Comparison of ENCODE assay signal across 20 cellular contexts in genomic region chr14:50601405-50601804, GRCh38. TPM values are rescaled to one million over a fixed set of nuclear protein-coding genes. Genes with fewer than 3 reads are reported as not detected.
DNase-seq lines count a peak whose midpoint lies in the region; ATAC-seq and TF ChIP-seq lines count a peak whose summit lies in the region.
"Had no signal": no experiment of that assay in that cellular context is flagged by ENCODE, and none has a peak within 500 bp of the region (broad histone marks: within the 10 kb centered on the region; RNA-seq: fewer than 3 reads in every experiment).

No MANE protein-coding gene starts in this region.

- intact Hi-C loops in CD4-positive, alpha-beta T cell (cut with DNase I, micrococcal nuclease) = loop anchor here (2.0 to 5.0 kb wide), 3 partner anchors 111 to 259 kb away; no protein-coding TSS in a partner anchor
- intact Hi-C loops in activated CD4-positive, alpha-beta T cell treated with anti-CD3 and anti-CD28 coated beads for 36 hours (cut with DNase I, micrococcal nuclease) = loop anchor here in 1 of 2 experiments (5.0 kb wide), 1 partner anchor 261 kb away; no protein-coding TSS in a partner anchor

- DNase-seq in A172 (ENCODE audit: low spot score) (peak; percentile 25), HT1080 (ENCODE audit: low read depth) (peak; percentile 21), amniotic epithelial cell (ENCODE audit: low read depth) (peak; percentile 27), fibroblast of villous mesenchyme (ENCODE audit: low read depth) (peak; percentile 60)
- DNase-seq in CD4-positive, alpha-beta T cell = no peak
- DNase-seq in stimulated activated naive B cell treated with anti-CD40 and anti-IgM and Interleukin-4, amounts not matched to agents 10 μg/mL and 1 μg/mL and 100 μg/mL, for 72 hours = no peak
- no peak for DNase-seq in activated CD4-positive, alpha-beta T cell treated with anti-CD3 and anti-CD28 coated beads for 36 hours
- DNase-seq: activated CD4-positive, alpha-beta T cell treated with anti-CD3 and anti-CD28 coated beads, Interleukin-2, amount 50 U/mL, for 1 hour; activated CD8-positive, alpha-beta memory T cell treated with anti-CD3 and anti-CD28 coated beads, Interleukin-2, amount 50 U/mL, for 4 hours; Calu3; NCI-H1694 treated with DMSO at 0.1 percent for 48 hours; NCI-H345; retina; Right ventricle myocardium superior; T-helper 1 cell; upper lobe of right lung had no signal

- ATAC-seq in CD4-positive, alpha-beta T cell (ENCODE audit: poor library complexity) = no peak
- ATAC-seq in GM18858 (IDR thresholded peaks at IDR 0.05; ENCODE audit: unreplicated experiment) = no peak
- no peak for ATAC-seq in stimulated activated naive B cell treated with anti-CD40 and anti-IgM and Interleukin-4, amounts not matched to agents 10 μg/mL and 1 μg/mL and 100 μg/mL, for 72 hours (replicated peaks)
- no peak for ATAC-seq in activated CD4-positive, alpha-beta T cell treated with anti-CD3 and anti-CD28 coated beads for 36 hours

- CTCF ChIA-PET in CD4-positive, alpha-beta T cell (lab: Charles Lee) = no interaction called here
- CTCF ChIA-PET in activated CD4-positive, alpha-beta T cell treated with anti-CD3 and anti-CD28 coated beads for 36 hours (lab: Charles Lee) = interaction anchor here (0.5 to 2.9 kb wide), 13 partner anchors 9 to 259 kb away, joined by 3 to 26 read pairs (median 3); no protein-coding TSS in a partner anchor

- H3K9me3 Mint-ChIP-seq in CD4-positive, alpha-beta T cell = no peaks in the 10 kb centered on the region
- H3K9me3 Mint-ChIP-seq in stimulated activated naive B cell treated with anti-CD40 and anti-IgM and Interleukin-4, amounts not matched to agents 10 μg/mL and 1 μg/mL and 100 μg/mL, for 72 hours = no peaks in the 10 kb centered on the region
- no peaks in the 10 kb centered on the region for H3K9me3 Mint-ChIP-seq in activated CD4-positive, alpha-beta T cell treated with anti-CD3 and anti-CD28 coated beads for 36 hours (ENCODE audit: low read depth)
- H3K9me3 Mint-ChIP-seq: activated T-helper 2 cell treated with anti-CD3 and anti-CD28 coated beads, Interferon-gamma antibody, Interleukin-2, Interleukin-4, amounts not matched to agents 10 μg/mL and 5 μg/mL and 100 μg/mL, durations not matched to agents 14 hours and 24 hours and 36 hours; dendritic cell treated with granulocyte-macrophage colony-stimulating factor and Interleukin-4, amounts not matched to agents 40 ng/mL and 50 ng/mL, for 4 days had no signal

- no peaks in the 10 kb centered on the region for H3K36me3 Mint-ChIP-seq in CD4-positive, alpha-beta T cell (ENCODE audit: low read depth)
- no peaks in the 10 kb centered on the region for H3K36me3 Mint-ChIP-seq in stimulated activated naive B cell treated with anti-CD40 and anti-IgM and Interleukin-4, amounts not matched to agents 10 μg/mL and 1 μg/mL and 100 μg/mL, for 72 hours
- H3K36me3 Mint-ChIP-seq in activated CD4-positive, alpha-beta T cell treated with anti-CD3 and anti-CD28 coated beads for 36 hours (ENCODE audit: low read depth) = no peaks in the 10 kb centered on the region

- no peaks in the 10 kb centered on the region for H3K4me1 Mint-ChIP-seq in CD4-positive, alpha-beta T cell (ENCODE audit: low read depth)
- no peaks in the 10 kb centered on the region for H3K4me1 Mint-ChIP-seq in stimulated activated naive B cell treated with anti-CD40 and anti-IgM and Interleukin-4, amounts not matched to agents 10 μg/mL and 1 μg/mL and 100 μg/mL, for 72 hours
- H3K4me1 Mint-ChIP-seq in activated CD4-positive, alpha-beta T cell treated with anti-CD3 and anti-CD28 coated beads for 36 hours = no peaks in the 10 kb centered on the region

- no peak overlapping the region for H3K4me3 Mint-ChIP-seq in CD4-positive, alpha-beta T cell
- H3K4me3 Mint-ChIP-seq in stimulated activated naive B cell treated with anti-CD40 and anti-IgM and Interleukin-4, amounts not matched to agents 10 μg/mL and 1 μg/mL and 100 μg/mL, for 72 hours = no peak overlapping the region
- no peak overlapping the region for H3K4me3 Mint-ChIP-seq in activated CD4-positive, alpha-beta T cell treated with anti-CD3 and anti-CD28 coated beads for 36 hours
- H3K4me3 Mint-ChIP-seq: dendritic cell treated with granulocyte-macrophage colony-stimulating factor and Interleukin-4, amounts not matched to agents 40 ng/mL and 50 ng/mL, for 4 days had no signal

- H3K27ac ChIP-seq in CD4-positive, alpha-beta T cell (ENCODE audit: low read depth, low read length) = no peak overlapping the region
- H3K27ac ChIP-seq: BLaER1, upper lobe of right lung had no signal

- no peak overlapping the region for H3K4me3 ChIP-seq in fibroblast of villous mesenchyme (ENCODE audit: low read depth, low read length)
- H3K4me3 ChIP-seq: BLaER1, upper lobe of right lung had no signal

- H3K27me3 Mint-ChIP-seq in CD4-positive, alpha-beta T cell = no peaks in the 10 kb centered on the region
- no peaks in the 10 kb centered on the region for H3K27me3 Mint-ChIP-seq in stimulated activated naive B cell treated with anti-CD40 and anti-IgM and Interleukin-4, amounts not matched to agents 10 μg/mL and 1 μg/mL and 100 μg/mL, for 72 hours
- no peaks in the 10 kb centered on the region for H3K27me3 Mint-ChIP-seq in activated CD4-positive, alpha-beta T cell treated with anti-CD3 and anti-CD28 coated beads for 36 hours
- H3K27me3 Mint-ChIP-seq: dendritic cell treated with granulocyte-macrophage colony-stimulating factor and Interleukin-4, amounts not matched to agents 40 ng/mL and 50 ng/mL, for 4 days had no signal

- POLR2A ChIA-PET in CD4-positive, alpha-beta T cell (lab: Charles Lee) = interaction anchor here (0.6 to 1.8 kb wide), 2 partner anchors 155 to 259 kb away, joined by 3 to 6 read pairs; no protein-coding TSS in a partner anchor
- POLR2A ChIA-PET in activated CD4-positive, alpha-beta T cell treated with anti-CD3 and anti-CD28 coated beads for 36 hours (lab: Charles Lee) = no interaction called here

- no peak for TF ChIP-seq CTCF in fibroblast of villous mesenchyme (IDR thresholded peaks at IDR 0.05; ENCODE audit: insufficient read depth, low read depth, low read length)
- TF ChIP-seq CTCF in CD4-positive, alpha-beta T cell (IDR thresholded peaks at IDR 0.05) = no peak

- H3K27me3 ChIP-seq in CD4-positive, alpha-beta T cell (ENCODE audit: control insufficient read depth, insufficient read depth, low read length) = no peaks in the 10 kb centered on the region
- H3K27me3 ChIP-seq: BLaER1, upper lobe of right lung had no signal

- no peaks in the 10 kb centered on the region for H3K9me3 ChIP-seq in CD4-positive, alpha-beta T cell (ENCODE audit: control insufficient read depth, low read length)
- H3K9me3 ChIP-seq: BLaER1, upper lobe of right lung had no signal

- H3K27ac Mint-ChIP-seq in CD4-positive, alpha-beta T cell = no peak overlapping the region
- H3K27ac Mint-ChIP-seq in stimulated activated naive B cell treated with anti-CD40 and anti-IgM and Interleukin-4, amounts not matched to agents 10 μg/mL and 1 μg/mL and 100 μg/mL, for 72 hours = no peak overlapping the region
- no peak overlapping the region for H3K27ac Mint-ChIP-seq in activated CD4-positive, alpha-beta T cell treated with anti-CD3 and anti-CD28 coated beads for 36 hours
- H3K27ac Mint-ChIP-seq: activated T-helper 2 cell treated with anti-CD3 and anti-CD28 coated beads, Interferon-gamma antibody, Interleukin-2, Interleukin-4, amounts not matched to agents 10 μg/mL and 5 μg/mL and 100 μg/mL, durations not matched to agents 14 hours and 24 hours and 36 hours; dendritic cell treated with granulocyte-macrophage colony-stimulating factor and Interleukin-4, amounts not matched to agents 40 ng/mL and 50 ng/mL, for 4 days had no signal

RNA-seq across cellular contexts. Expression of gene ATL1, which starts 41.5 kb away (rescaled TPM):
- 14.0 and 15.8 TPM in 2 replicates for total RNA-seq in A172 (2014; rRNA removed; shearing (Covaris generic))
- total RNA-seq in HT1080 (2014; rRNA removed; shearing (Covaris generic)) = 0.48 and 0.70 TPM in 2 replicates
- polyA plus RNA-seq in HT1080 (2015; cell fraction: cytosol; rRNA removed) = 0.50 and 1.6 TPM in 2 replicates
- 0.34 and 0.87 TPM in 2 replicates for polyA plus RNA-seq in HT1080 (2015; cell fraction: nucleus; rRNA removed)
- 2.6 and 6.9 TPM in 2 replicates for total RNA-seq in fibroblast of villous mesenchyme
- 1 to 10 TPM; 1.2 TPM for total RNA-seq in CD4-positive, alpha-beta T cell
- total RNA-seq in activated CD4-positive, alpha-beta T cell treated with anti-CD3 and anti-CD28 coated beads for 36 hours = under 1 TPM; 0.82 to 0.91 TPM

Comparison
In these comparisons a context has a peak if more than half of its experiments do, and no peak if none do; other contexts are left out.
1. DNase-seq: peak in A172 (single experiment), HT1080 (single experiment), amniotic epithelial cell (single experiment) and fibroblast of villous mesenchyme (single experiment); none in CD4-positive, alpha-beta T cell (0 of 10), stimulated activated naive B cell treated with anti-CD40 and anti-IgM and Interleukin-4, amounts not matched to agents 10 μg/mL and 1 μg/mL and 100 μg/mL, for 72 hours (single experiment) and activated CD4-positive, alpha-beta T cell treated with anti-CD3 and anti-CD28 coated beads for 36 hours (single experiment).